In genomic region chr2:85577386-85578242, GRCh38 we compare ENCODE assay signal across 8 cellular contexts. TPM values are rescaled to one million over a fixed set of nuclear protein-coding genes. Genes with fewer than 3 reads are reported as not detected.
A peak's percentile ranks its signal among the peaks of the same experiment; 100 is the strongest.
DNase-seq lines count a peak whose midpoint lies in the region; ATAC-seq and TF ChIP-seq lines count a peak whose summit lies in the region.

Gene VAMP8, plus strand, starts transcription at chr2:85577586. Its CDS starts 61 bp downstream, at chr2:85577647.

- CTCF ChIA-PET in mammary epithelial cell (lab: Charles Lee; ENCODE audit: low non-redundant PET), result interaction anchor here (0.5 to 0.7 kb wide), 2 partner anchors 277 to 502 kb away, joined by 4 to 8 read pairs; no protein-coding TSS in a partner anchor

- peaks cover 26% of the 10 kb centered on the region for H3K4me1 Mint-ChIP-seq in T-helper 2 cell treated with Interferon-gamma antibody and Interleukin-4, amounts not matched to agents 5 μg/mL and 100 μg/mL, for 36 hours (ENCODE audit: low read depth)

- H3K4me3 Mint-ChIP-seq in T-helper 2 cell treated with Interferon-gamma antibody and Interleukin-4, amounts not matched to agents 5 μg/mL and 100 μg/mL, for 36 hours, result peak within 1 kb of the TSS; percentile 96

- H3K36me3 ChIP-seq in mammary epithelial cell (ENCODE audit: insufficient read depth, low read length) (peaks cover 8% of the 10 kb centered on the region), right lobe of liver (no peaks in the 10 kb centered on the region)

- peaks cover 2% of the 10 kb centered on the region for H3K27me3 Mint-ChIP-seq in T-helper 2 cell treated with Interferon-gamma antibody and Interleukin-4, amounts not matched to agents 5 μg/mL and 100 μg/mL, for 36 hours (ENCODE audit: low read depth)

- peaks cover 18% of the 10 kb centered on the region for H3K4me1 ChIP-seq in mammary epithelial cell (ENCODE audit: insufficient read depth, low read length)
- peaks cover 0 to 13% (median 0%) of the 10 kb centered on the region in 4 donors for H3K4me1 ChIP-seq in right lobe of liver

- H3K27me3 ChIP-seq in mammary epithelial cell (ENCODE audit: insufficient read depth, low read length), result no peaks in the 10 kb centered on the region
- H3K27me3 ChIP-seq in right lobe of liver, result no peaks in the 10 kb centered on the region

- H3K9me3 ChIP-seq in mammary epithelial cell (replicated peaks; ENCODE audit: insufficient read depth, low read length), result no peaks in the 10 kb centered on the region
- no peaks in the 10 kb centered on the region for H3K9me3 ChIP-seq in right lobe of liver

- H3K9ac ChIP-seq in mammary epithelial cell (ENCODE audit: insufficient read depth, low read length), result peak within 1 kb of the TSS; percentile 74

- in situ Hi-C loops in mammary epithelial cell (cut with MboI; ENCODE audit: low sequenced_read_pairs in 2 of 2), result no loop called here

- dilution Hi-C loops in mammary epithelial cell (cut with HindIII; ENCODE audit: low sequenced_read_pairs), result loop anchor here (10.0 kb wide), 1 partner anchor 253 kb away; the partner anchor contains the start of gene TGOLN2

- DNase-seq in NCI-H2196 treated with DMSO at 0.1 percent for 48 hours (lab: John Stamatoyannopoulos, UW; ENCODE audit: unreplicated experiment) (peak; percentile 0), NCI-H2196 (lab: John Stamatoyannopoulos, UW; ENCODE audit: unreplicated experiment) (no peak), mammary epithelial cell (peak; percentile 80), right lobe of liver (peak; percentile 73 to 79 (median 77)), epidermal melanocyte (ENCODE audit: insufficient read length, low spot score) (no peak)
- peak; percentile 46 for DNase-seq in T-helper 2 cell treated with Interferon-gamma antibody and Interleukin-4, amounts not matched to agents 5 μg/mL and 100 μg/mL, for 36 hours (ENCODE audit: low spot score)
- DNase-seq in stimulated activated CD8-positive, alpha-beta memory T cell treated with anti-CD3 and anti-CD28 coated beads, Interleukin-15, amount 100 ng/mL, for 48 hours (ENCODE audit: low read depth in 2 of 2), result peak; percentile 47 to 48

- TSS peak; percentile 36 for BruUV-seq in mammary epithelial cell (replicated peaks; lab: Mats Ljungman, UMichigan)

- 5% methylated on average over 14 of the region's 19 CpGs for WGBS in mammary epithelial cell (ENCODE audit: low coverage, missing lambda C conversion rate)
- 10% methylated on average over 14 of the region's 19 CpGs for WGBS in right lobe of liver (ENCODE audit: insufficient coverage, low coverage, low lambda C conversion rate, missing lambda C conversion rate)

- TF ChIP-seq POLR2A in right lobe of liver (IDR thresholded peaks at IDR 0.05), result no peak

- ATAC-seq in HG03571 (IDR thresholded peaks at IDR 0.05; ENCODE audit: unreplicated experiment), result peak; percentile 67
- ATAC-seq in right lobe of liver, result peak; percentile 83 to 84 (median 84)

- H3K36me3 Mint-ChIP-seq in T-helper 2 cell treated with Interferon-gamma antibody and Interleukin-4, amounts not matched to agents 5 μg/mL and 100 μg/mL, for 36 hours (ENCODE audit: low read depth), result peaks cover 27% of the 10 kb centered on the region

- H2AFZ ChIP-seq in mammary epithelial cell (ENCODE audit: low read depth, low read length), result peak within 1 kb of the TSS; percentile 85

- no peak for TF ChIP-seq CTCF in mammary epithelial cell (conservative IDR thresholded peaks at IDR 0.05 in 1 of 2, IDR thresholded peaks at IDR 0.05 in 1 of 2; ENCODE audit: extremely low read depth in 1 of 2, insufficient read depth in 1 of 2, low read depth in 1 of 2, low read length in 2 of 2)
- no peak for TF ChIP-seq CTCF in right lobe of liver (IDR thresholded peaks at IDR 0.05)

- H3K27ac ChIP-seq in mammary epithelial cell (ENCODE audit: insufficient read depth, low read depth, low read length) (peak within 1 kb of the TSS; percentile 52), right lobe of liver (peak within 1 kb of the TSS; percentile 65 to 79 (median 73))

- H3K4me3 ChIP-seq in mammary epithelial cell (replicated peaks in 1 of 3; ENCODE audit: insufficient read depth in 1 of 3, low read depth in 2 of 3, low read length in 3 of 3) (peak within 1 kb of the TSS; percentile 70 to 82 (median 77)), right lobe of liver (peak within 1 kb of the TSS; percentile 56 to 63 (median 59))

- H3K4me2 ChIP-seq in mammary epithelial cell (ENCODE audit: insufficient read depth, low read depth, low read length), result peak within 1 kb of the TSS; percentile 85

- peaks cover 39% of the 10 kb centered on the region for H3K79me2 ChIP-seq in mammary epithelial cell (ENCODE audit: insufficient read depth, low read length)

- peak within 1 kb of the TSS; percentile 86 for H3K27ac Mint-ChIP-seq in T-helper 2 cell treated with Interferon-gamma antibody and Interleukin-4, amounts not matched to agents 5 μg/mL and 100 μg/mL, for 36 hours

- H3K9me3 Mint-ChIP-seq in T-helper 2 cell treated with Interferon-gamma antibody and Interleukin-4, amounts not matched to agents 5 μg/mL and 100 μg/mL, for 36 hours, result no peaks in the 10 kb centered on the region

- intact Hi-C loops in mammary epithelial cell (cut with micrococcal nuclease) (loop anchor here (1.0 to 2.0 kb wide), 2 partner anchors 16 to 25 kb away; partner anchors contain the start of genes GGCX and TMEM150A), right lobe of liver (cut with DNase I) (no loop called here)

- H4K20me1 ChIP-seq in mammary epithelial cell (ENCODE audit: insufficient read depth, low read length), result no peaks in the 10 kb centered on the region

RNA-seq across cellular contexts. Expression of gene VAMP8, which starts in this region (rescaled TPM):
- total RNA-seq in mammary epithelial cell (100 to 1,000 TPM in 1 of 2 donors, 10 to 100 TPM in 1; 94.0 to 166 TPM), right lobe of liver (100 to 1,000 TPM in 1 of 6 experiments, 10 to 100 TPM in 5; 59.5 to 107 (median 74.5) TPM)
- polyA plus RNA-seq in mammary epithelial cell, result 327 TPM
- polyA minus RNA-seq in mammary epithelial cell, result 42.7 TPM

Comparison
In these comparisons a context has a peak if more than half of its experiments do, and no peak if none do; other contexts are left out.
1. DNase-seq: peak in NCI-H2196 treated with DMSO at 0.1 percent for 48 hours (single experiment), T-helper 2 cell treated with Interferon-gamma antibody and Interleukin-4, amounts not matched to agents 5 μg/mL and 100 μg/mL, for 36 hours (single experiment), mammary epithelial cell (single experiment), right lobe of liver (3 of 3) and stimulated activated CD8-positive, alpha-beta memory T cell treated with anti-CD3 and anti-CD28 coated beads, Interleukin-15, amount 100 ng/mL, for 48 hours (2 of 2); none in NCI-H2196 (single experiment) and epidermal melanocyte (single experiment).